Comparison of ENCODE assay signal across 1 cellular context in the genomic region with DNA sequence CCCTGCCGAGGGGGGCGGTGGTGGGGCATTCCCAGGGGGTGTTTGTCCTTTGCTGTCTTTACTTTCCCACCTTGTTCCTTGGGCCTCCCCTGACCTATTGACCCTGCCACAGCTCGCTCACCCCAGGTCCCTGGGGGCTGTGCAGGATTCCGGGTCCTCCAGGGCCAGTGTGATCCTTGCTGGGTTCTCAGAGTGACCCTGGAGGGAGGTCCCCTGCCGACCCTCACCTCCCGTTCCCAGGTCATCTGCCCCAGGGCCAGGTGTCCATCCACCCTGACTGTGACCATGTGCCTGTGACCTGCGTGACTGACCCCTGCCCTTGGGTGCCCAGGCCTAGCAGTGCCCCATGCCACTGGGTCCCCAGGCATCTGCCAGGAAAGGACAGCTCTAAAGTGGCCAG.
TF ChIP-seq lines count a peak whose summit lies in the region.

No MANE protein-coding gene starts in this region.

TF ChIP-seq in IMR-90, 13 proteins besides CTCF, POLR2A, EP300 and RAD21:
- TF ChIP-seq CEBPB (IDR thresholded peaks at IDR 0.05; ENCODE audit: low read depth, low read length) (no peak), FOS (IDR thresholded peaks at IDR 0.05; ENCODE audit: low read depth, low read length) (no peak), SMC3 (IDR thresholded peaks at IDR 0.05; ENCODE audit: low read depth, low read length) (no peak), MXI1 (IDR thresholded peaks at IDR 0.05; ENCODE audit: borderline replicate concordance, low read depth, low read length) (no peak), MAFK (IDR thresholded peaks at IDR 0.05; ENCODE audit: low read depth, low read length) (no peak), MAZ (IDR thresholded peaks at IDR 0.05; ENCODE audit: borderline replicate concordance, low read depth, low read length) (no peak), CHD1 (IDR thresholded peaks at IDR 0.05; ENCODE audit: low read depth, low read length) (no peak), RFX5 (IDR thresholded peaks at IDR 0.05; ENCODE audit: low read depth, low read length) (no peak), BHLHE40 (IDR thresholded peaks at IDR 0.05; ENCODE audit: low read depth, low read length) (no peak), RCOR1 (IDR thresholded peaks at IDR 0.05; ENCODE audit: insufficient replicate concordance, low read length) (no peak), NFE2L2 (IDR thresholded peaks at IDR 0.05; ENCODE audit: low read depth, low read length) (no peak)
- TF ChIP-seq, protein P1, sequence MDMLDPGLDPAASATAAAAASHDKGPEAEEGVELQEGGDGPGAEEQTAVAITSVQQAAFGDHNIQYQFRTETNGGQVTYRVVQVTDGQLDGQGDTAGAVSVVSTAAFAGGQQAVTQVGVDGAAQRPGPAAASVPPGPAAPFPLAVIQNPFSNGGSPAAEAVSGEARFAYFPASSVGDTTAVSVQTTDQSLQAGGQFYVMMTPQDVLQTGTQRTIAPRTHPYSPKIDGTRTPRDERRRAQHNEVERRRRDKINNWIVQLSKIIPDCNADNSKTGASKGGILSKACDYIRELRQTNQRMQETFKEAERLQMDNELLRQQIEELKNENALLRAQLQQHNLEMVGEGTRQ (IDR thresholded peaks at IDR 0.05; ENCODE audit: low read depth, low read length), result no peak
- TF ChIP-seq, protein P2, sequence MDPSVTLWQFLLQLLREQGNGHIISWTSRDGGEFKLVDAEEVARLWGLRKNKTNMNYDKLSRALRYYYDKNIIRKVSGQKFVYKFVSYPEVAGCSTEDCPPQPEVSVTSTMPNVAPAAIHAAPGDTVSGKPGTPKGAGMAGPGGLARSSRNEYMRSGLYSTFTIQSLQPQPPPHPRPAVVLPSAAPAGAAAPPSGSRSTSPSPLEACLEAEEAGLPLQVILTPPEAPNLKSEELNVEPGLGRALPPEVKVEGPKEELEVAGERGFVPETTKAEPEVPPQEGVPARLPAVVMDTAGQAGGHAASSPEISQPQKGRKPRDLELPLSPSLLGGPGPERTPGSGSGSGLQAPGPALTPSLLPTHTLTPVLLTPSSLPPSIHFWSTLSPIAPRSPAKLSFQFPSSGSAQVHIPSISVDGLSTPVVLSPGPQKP (IDR thresholded peaks at IDR 0.05; ENCODE audit: borderline replicate concordance, low read depth, low read length), result no peak
